8 cellular contexts compared by ENCODE assay signal in genomic region chr17:7912927-7913524, GRCh38. TPM values are rescaled to one million over a fixed set of nuclear protein-coding genes. Genes with fewer than 3 reads are reported as not detected.
DNase-seq lines count a peak whose midpoint lies in the region; ATAC-seq and TF ChIP-seq lines count a peak whose summit lies in the region.

No MANE protein-coding gene starts in this region.

- no peak overlapping the region for H3K4me3 Mint-ChIP-seq in stimulated activated naive B cell treated with anti-CD40 and anti-IgM and Interleukin-4, amounts not matched to agents 10 μg/mL and 1 μg/mL and 100 μg/mL, for 72 hours

- peak; percentile 66 for TF ChIP-seq CTCF in PC-9 (conservative IDR thresholded peaks at IDR 0.05)
- TF ChIP-seq CTCF in astrocyte of the cerebellum (IDR thresholded peaks at IDR 0.05; ENCODE audit: low read depth, low read length, missing control alignments), result peak; percentile 77
- TF ChIP-seq CTCF in omental fat pad (IDR thresholded peaks at IDR 0.05), result no peak

- H3K27ac ChIP-seq in PC-9, result no peak overlapping the region

- CTCF ChIA-PET in PC-9 (lab: Charles Lee), result interaction anchor here (0.5 to 1.8 kb wide), 17 partner anchors 15 to 310 kb away, joined by 3 to 10 read pairs (median 5); no protein-coding TSS in a partner anchor

- H3K4me1 Mint-ChIP-seq in stimulated activated naive B cell treated with anti-CD40 and anti-IgM and Interleukin-4, amounts not matched to agents 10 μg/mL and 1 μg/mL and 100 μg/mL, for 72 hours, result peaks cover 18 to 24% of the 10 kb centered on the region in 2 donors

- no peak overlapping the region for H3K4me3 ChIP-seq in PC-9
- no peak overlapping the region for H3K4me3 ChIP-seq in astrocyte of the cerebellum (ENCODE audit: low read depth, low read length)

- no peaks in the 10 kb centered on the region for H3K9me3 ChIP-seq in PC-9 (ENCODE audit: insufficient read depth, low read depth)

- peak; percentile 45 to 48 for ATAC-seq in stimulated activated naive B cell treated with anti-CD40 and anti-IgM and Interleukin-4, amounts not matched to agents 10 μg/mL and 1 μg/mL and 100 μg/mL, for 72 hours (replicated peaks)
- ATAC-seq in omental fat pad (ENCODE audit: low FRiP score) (no peak), HG03442 (IDR thresholded peaks at IDR 0.05; ENCODE audit: unreplicated experiment) (no peak)

- H4K20me1 ChIP-seq in PC-9 (ENCODE audit: insufficient read depth), result no peaks in the 10 kb centered on the region

- no peaks in the 10 kb centered on the region for H3K9me2 ChIP-seq in PC-9 (ENCODE audit: insufficient read depth)

- POLR2A ChIA-PET in PC-9 (lab: Charles Lee; ENCODE audit: unreplicated experiment), result interaction anchor here (0.5 to 0.7 kb wide), 7 partner anchors 19 to 335 kb away, joined by 4 to 24 read pairs (median 7); partner anchors contain the start of genes CTC1 and NAA38

- no peak overlapping the region for H2AFZ ChIP-seq in PC-9

- no peak overlapping the region for H3K27ac Mint-ChIP-seq in stimulated activated naive B cell treated with anti-CD40 and anti-IgM and Interleukin-4, amounts not matched to agents 10 μg/mL and 1 μg/mL and 100 μg/mL, for 72 hours

- H3K9me3 Mint-ChIP-seq in stimulated activated naive B cell treated with anti-CD40 and anti-IgM and Interleukin-4, amounts not matched to agents 10 μg/mL and 1 μg/mL and 100 μg/mL, for 72 hours, result no peaks in the 10 kb centered on the region

- no peaks in the 10 kb centered on the region for H3K27me3 ChIP-seq in PC-9 (ENCODE audit: insufficient read depth, low read depth)

- no peaks in the 10 kb centered on the region for H3K36me3 ChIP-seq in PC-9 (ENCODE audit: low read depth)

- no peak overlapping the region for H3K4me2 ChIP-seq in PC-9

- intact Hi-C loops in PC-9 (cut with micrococcal nuclease; ENCODE audit: unreplicated experiment), result loop anchor here (1.0 to 5.0 kb wide), 6 partner anchors 26 to 170 kb away; no protein-coding TSS in a partner anchor

- no peaks in the 10 kb centered on the region for H3K27me3 Mint-ChIP-seq in stimulated activated naive B cell treated with anti-CD40 and anti-IgM and Interleukin-4, amounts not matched to agents 10 μg/mL and 1 μg/mL and 100 μg/mL, for 72 hours

- no peaks in the 10 kb centered on the region for H3K79me2 ChIP-seq in PC-9 (ENCODE audit: low read depth)

- H3F3A ChIP-seq in PC-9 (ENCODE audit: insufficient read depth, low read depth), result peaks cover 17% of the 10 kb centered on the region; the same call in 1 of the 2 replicates

- peaks cover 20 to 32% of the 10 kb centered on the region in 2 donors for H3K36me3 Mint-ChIP-seq in stimulated activated naive B cell treated with anti-CD40 and anti-IgM and Interleukin-4, amounts not matched to agents 10 μg/mL and 1 μg/mL and 100 μg/mL, for 72 hours

- no peaks in the 10 kb centered on the region for H3K4me1 ChIP-seq in PC-9 (replicated peaks; ENCODE audit: insufficient read depth)

- no TSS peak for BruUV-seq in PC-9 (replicated peaks; lab: Mats Ljungman, UMichigan)

- DNase-seq in DMS79 treated with DMSO at 0.1 percent for 48 hours (lab: John Stamatoyannopoulos, UW), result peak; percentile 50
- peak; percentile 70 for DNase-seq in HT-29 (ENCODE audit: low spot score)
- peak; percentile 44 to 61 for DNase-seq in PC-9
- DNase-seq in astrocyte of the cerebellum (ENCODE audit: low read depth), result peak; percentile 62
- DNase-seq in iPS-NIHi11 (ENCODE audit: low spot score), result peak; percentile 61
- DNase-seq in stimulated activated naive B cell treated with anti-CD40 and anti-IgM and Interleukin-4, amounts not matched to agents 10 μg/mL and 1 μg/mL and 100 μg/mL, for 72 hours, result no peak
- no peak for DNase-seq in omental fat pad (ENCODE audit: low spot score)

- in situ Hi-C loops in astrocyte of the cerebellum (cut with HindIII; ENCODE audit: low sequenced_read_pairs), result no loop called here

RNA-seq across cellular contexts. Expression of gene RNF227, which starts 3.1 kb away (rescaled TPM):
- total RNA-seq in HT-29 (2014; rRNA removed; shearing (Covaris generic)), result 0.81 and 1.1 TPM in 2 replicates
- total RNA-seq in PC-9 (2021), result 3.1 and 4.2 TPM in 2 replicates
- total RNA-seq in omental fat pad, result 10 to 100 TPM in 2 of 4 donors, 1 to 10 TPM in 2; 4.1 to 19.1 (median 9.7) TPM

RNA-seq across cellular contexts. Expression of gene KCNAB3, which starts 16.6 kb away (rescaled TPM):
- 0.74 and 1.4 TPM in 2 replicates for total RNA-seq in HT-29 (2014; rRNA removed; shearing (Covaris generic))
- total RNA-seq in PC-9 (2021), result 9.5 and 13.8 TPM in 2 replicates
- total RNA-seq in omental fat pad, result 1 to 10 TPM; 1.6 to 2.9 (median 2.6) TPM

RNA-seq across cellular contexts. Expression of gene TRAPPC1, which starts 18.7 kb away (rescaled TPM):
- 22.0 and 24.5 TPM in 2 replicates for total RNA-seq in HT-29 (2014; rRNA removed; shearing (Covaris generic))
- total RNA-seq in PC-9 (2021), result 181 and 224 TPM in 2 replicates
- 10 to 100 TPM; 30.0 to 73.3 (median 48.3) TPM for total RNA-seq in omental fat pad

RNA-seq across cellular contexts. Expression of gene CNTROB, which starts 19.0 kb away (rescaled TPM):
- total RNA-seq in HT-29 (2014; rRNA removed; shearing (Covaris generic)), result 17.3 and 24.4 TPM in 2 replicates
- total RNA-seq in PC-9 (2021) (62.3 and 65.1 TPM in 2 replicates), omental fat pad (10 to 100 TPM; 14.8 to 24.7 (median 19.8) TPM)

RNA-seq across cellular contexts. Expression of gene CHD3, which starts 24.4 kb away (rescaled TPM):
- 52.8 and 54.3 TPM in 2 replicates for total RNA-seq in HT-29 (2014; rRNA removed; shearing (Covaris generic))
- total RNA-seq in PC-9 (2021) (197 and 219 TPM in 2 replicates), omental fat pad (10 to 100 TPM; 47.0 to 77.6 (median 57.3) TPM)

Comparison
In these comparisons a context has a peak if more than half of its experiments do, and no peak if none do; other contexts are left out.
1. DNase-seq: peak in DMS79 treated with DMSO at 0.1 percent for 48 hours (single experiment), HT-29 (single experiment), PC-9 (2 of 2), astrocyte of the cerebellum (single experiment) and iPS-NIHi11 (single experiment); none in stimulated activated naive B cell treated with anti-CD40 and anti-IgM and Interleukin-4, amounts not matched to agents 10 μg/mL and 1 μg/mL and 100 μg/mL, for 72 hours (single experiment) and omental fat pad (single experiment).
2. CTCF ChIP-seq: peak in PC-9 (single experiment) and astrocyte of the cerebellum (single experiment); none in omental fat pad (0 of 3).
3. ATAC-seq: peak in stimulated activated naive B cell treated with anti-CD40 and anti-IgM and Interleukin-4, amounts not matched to agents 10 μg/mL and 1 μg/mL and 100 μg/mL, for 72 hours (2 of 2); none in omental fat pad (single experiment) and HG03442 (single experiment).